ENCODE assay signal across 17 cellular contexts in genomic region chr4:168550071-168550766, GRCh38. TPM values are rescaled to one million over a fixed set of nuclear protein-coding genes. Genes with fewer than 3 reads are reported as not detected.
A peak's percentile ranks its signal among the peaks of the same experiment; 100 is the strongest.
DNase-seq lines count a peak whose midpoint lies in the region; ATAC-seq, FAIRE-seq and TF ChIP-seq lines count a peak whose summit lies in the region.
"Had no signal": no experiment of that assay in that cellular context is flagged by ENCODE, and none has a peak within 500 bp of the region (broad histone marks: within the 10 kb centered on the region; RNA-seq: fewer than 3 reads in every experiment).

No MANE protein-coding gene starts in this region.

- no peak for ATAC-seq in aorta (ENCODE audit: low FRiP score)
- ATAC-seq: activated CD8-positive, alpha-beta T cell treated with anti-CD3 and anti-CD28 coated beads, Interleukin-2, amount 10 ng/mL, durations not matched to agents 7 days and 5 days had no signal

- H3K27me3 Mint-ChIP-seq in endodermal cell (ENCODE audit: insufficient read depth) (no peaks in the 10 kb centered on the region), osteocyte (ENCODE audit: unreplicated experiment) (no peaks in the 10 kb centered on the region)

- intact Hi-C loops in aorta (cut with DNase I) = no loop called here

- FAIRE-seq in H54 (lab: Jason Lieb, UNC) = peak; percentile 6

- no peaks in the 10 kb centered on the region for H3K36me3 Mint-ChIP-seq in endodermal cell (ENCODE audit: low read depth)
- H3K36me3 Mint-ChIP-seq in osteocyte (ENCODE audit: unreplicated experiment) = no peaks in the 10 kb centered on the region
- H3K36me3 Mint-ChIP-seq: naive B cell had no signal

- DNase-seq in H54 (ENCODE audit: insufficient read length, low spot score) (no peak), RPMI7951 (ENCODE audit: low read depth) (peak; percentile 36), endodermal cell (no peak), osteocyte (ENCODE audit: extremely low spot score, unreplicated experiment) (no peak), OCI-M2 (lab: John Stamatoyannopoulos, UW; ENCODE audit: unreplicated experiment) (no peak), aorta (no peak), Peyer's patch (no peak)
- no peak for DNase-seq in activated effector memory CD4-positive, alpha-beta T cell treated with Interleukin-2 at 50 U/mL for 16 hours
- DNase-seq: activated CD8-positive, alpha-beta T cell treated with anti-CD3 and anti-CD28 coated beads, Interleukin-2, amount 10 ng/mL, durations not matched to agents 7 days and 5 days; activated effector memory CD4-positive, alpha-beta T cell treated with anti-CD3 and anti-CD28 coated beads, Interleukin-2, amount 50 U/mL, for 16 hours; C1 segment of cervical spinal cord; DMS79 treated with DMSO at 0.1 percent for 48 hours; heart left ventricle; naive B cell; NCI-H2029 treated with DMSO at 0.1 percent for 48 hours; stimulated activated CD4-positive, alpha-beta T cell treated with anti-CD3 and anti-CD28 coated beads, Interleukin-2, amount 100 ng/mL, for 48 hours; transverse colon had no signal

- H3K27me3 ChIP-seq in endodermal cell (ENCODE audit: control insufficient read depth, insufficient read depth, low read length, poor library complexity, severe bottlenecking) (no peaks in the 10 kb centered on the region), aorta (ENCODE audit: control insufficient read depth in 1 of 2, insufficient read depth in 2 of 2, low read length in 1 of 2) (no peaks in the 10 kb centered on the region), Peyer's patch (no peaks in the 10 kb centered on the region)
- H3K27me3 ChIP-seq: heart left ventricle, transverse colon had no signal

- H3K4me3 ChIP-seq in endodermal cell (ENCODE audit: low read length) = no peak overlapping the region
- no peak overlapping the region for H3K4me3 ChIP-seq in aorta (ENCODE audit: low read length in 2 of 2)
- H3K4me3 ChIP-seq in Peyer's patch = no peak overlapping the region
- H3K4me3 ChIP-seq: heart left ventricle, transverse colon had no signal

- H3K4me3 Mint-ChIP-seq in endodermal cell = no peak overlapping the region
- peak overlapping the region; percentile 39 for H3K4me3 Mint-ChIP-seq in osteocyte (ENCODE audit: unreplicated experiment)
- H3K4me3 Mint-ChIP-seq: activated CD8-positive, alpha-beta T cell treated with anti-CD3 and anti-CD28 coated beads, Interleukin-2, amount 10 ng/mL, durations not matched to agents 7 days and 5 days; naive B cell had no signal

- TF ChIP-seq POLR2A in H54 (IDR thresholded peaks at IDR 0.05; ENCODE audit: low read depth, low read length) (no peak), Peyer's patch (IDR thresholded peaks at IDR 0.05) (no peak)

- no peaks in the 10 kb centered on the region for H3K9me3 Mint-ChIP-seq in endodermal cell
- H3K9me3 Mint-ChIP-seq in osteocyte (ENCODE audit: unreplicated experiment) = no peaks in the 10 kb centered on the region
- H3K9me3 Mint-ChIP-seq: naive B cell had no signal

- no peak overlapping the region for H3K9ac ChIP-seq in endodermal cell (ENCODE audit: extremely low read depth, low read length, poor library complexity, severe bottlenecking)

- H3K27ac ChIP-seq in endodermal cell (ENCODE audit: low read depth, low read length) (peak overlapping the region; percentile 32), aorta (ENCODE audit: low read depth in 1 of 2, low read length in 2 of 2) (no peak overlapping the region), Peyer's patch (no peak overlapping the region)
- H3K27ac ChIP-seq: transverse colon had no signal

- H3K27ac Mint-ChIP-seq in endodermal cell (no peak overlapping the region), osteocyte (ENCODE audit: unreplicated experiment) (peak overlapping the region; percentile 93)
- H3K27ac Mint-ChIP-seq: activated CD8-positive, alpha-beta T cell treated with anti-CD3 and anti-CD28 coated beads, Interleukin-2, amount 10 ng/mL, durations not matched to agents 7 days and 5 days had no signal

- TF ChIP-seq CTCF in endodermal cell (conservative IDR thresholded peaks at IDR 0.05) = no peak
- no peak for TF ChIP-seq CTCF in osteocyte (IDR thresholded peaks at IDR 0.05)
- TF ChIP-seq CTCF in Peyer's patch (IDR thresholded peaks at IDR 0.05) = no peak

- no peaks in the 10 kb centered on the region for H3K9me3 ChIP-seq in endodermal cell (ENCODE audit: control insufficient read depth, low read length)
- H3K9me3 ChIP-seq in aorta (ENCODE audit: control insufficient read depth, low read length) = no peaks in the 10 kb centered on the region
- H3K9me3 ChIP-seq in Peyer's patch = no peaks in the 10 kb centered on the region
- H3K9me3 ChIP-seq: heart left ventricle, transverse colon had no signal

- H3K36me3 ChIP-seq in endodermal cell (ENCODE audit: control insufficient read depth, insufficient read depth, low read length) (no peaks in the 10 kb centered on the region), aorta (ENCODE audit: control insufficient read depth in 1 of 2, insufficient read depth in 2 of 2, low read length in 1 of 2) (no peaks in the 10 kb centered on the region), Peyer's patch (no peaks in the 10 kb centered on the region)
- H3K36me3 ChIP-seq: heart left ventricle, transverse colon had no signal

- H3K4me1 Mint-ChIP-seq in endodermal cell (peaks cover 6% of the 10 kb centered on the region), osteocyte (ENCODE audit: unreplicated experiment) (peaks cover 56% of the 10 kb centered on the region)
- H3K4me1 Mint-ChIP-seq: naive B cell had no signal

- 78 to 80% methylated on average over 4 to 5 of the region's 5 CpGs for WGBS in endodermal cell (ENCODE audit: insufficient coverage in 1 of 2, insufficient read length in 1 of 2), 2 experiments
- WGBS in aorta, 2 donors = 70 to 75% methylated on average over 5 of the region's 5 CpGs

- H3K4me1 ChIP-seq in endodermal cell (ENCODE audit: control insufficient read depth, insufficient read depth, low read length) (no peaks in the 10 kb centered on the region), aorta (ENCODE audit: control insufficient read depth in 1 of 2, insufficient read depth in 2 of 2, low read length in 2 of 2) (no peaks in the 10 kb centered on the region), Peyer's patch (no peaks in the 10 kb centered on the region)
- H3K4me1 ChIP-seq: transverse colon had no signal

RNA-seq across cellular contexts. Expression of gene PALLD, which starts 53.4 kb away (rescaled TPM):
- 40.0 and 44.5 TPM in 2 replicates for total RNA-seq in RPMI7951 (2014; rRNA removed; shearing (Covaris generic))
- total RNA-seq in endodermal cell = 10 to 100 TPM; 51.8 to 86.7 TPM
- 92.0 TPM for polyA plus RNA-seq in endodermal cell (2013, experiment 1 of 2)
- 94.4 TPM for polyA plus RNA-seq in endodermal cell (2013, experiment 2 of 2)
- total RNA-seq in osteocyte = 396 and 397 TPM in 2 replicates
- total RNA-seq in aorta = 100 to 1,000 TPM; 352 to 626 TPM
- 100 to 1,000 TPM; 253 to 576 TPM for polyA plus RNA-seq in aorta
- total RNA-seq in Peyer's patch = 100 to 1,000 TPM in 1 of 4 donors, 10 to 100 TPM in 3; 68.0 to 175 (median 78.4) TPM
